Comparison of ENCODE assay signal across 11 cellular contexts in the genomic region with DNA sequence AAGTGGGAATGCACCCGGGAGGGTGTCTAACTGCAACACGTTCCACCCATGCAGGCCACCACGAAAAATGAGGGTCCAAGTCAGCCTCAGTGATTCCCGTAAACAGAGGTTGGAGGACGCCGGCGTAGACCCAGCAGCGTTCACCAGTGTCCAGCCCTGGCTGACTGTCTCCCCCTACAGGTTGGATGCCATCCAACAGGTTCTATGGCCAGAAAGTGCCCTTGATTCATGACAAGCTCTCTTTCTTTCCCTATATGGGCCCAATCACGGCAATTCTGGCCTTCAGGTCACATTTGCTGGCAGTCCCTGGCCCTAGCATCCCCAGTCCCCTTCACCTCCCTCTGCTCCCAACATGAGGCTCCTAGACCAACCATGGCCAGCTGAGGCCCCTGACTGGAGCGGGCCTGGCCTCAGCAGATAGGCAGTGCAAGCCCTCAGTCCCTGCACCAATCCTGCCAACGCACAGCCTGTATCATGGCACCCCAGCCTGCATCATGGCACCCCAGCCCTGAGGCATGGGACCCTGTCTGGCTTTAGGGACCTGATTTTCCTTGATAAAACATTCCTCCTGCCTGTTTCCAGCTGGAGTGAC.
DNase-seq lines count a peak whose midpoint lies in the region; ATAC-seq and TF ChIP-seq lines count a peak whose summit lies in the region.
"Had no signal": no experiment of that assay in that cellular context is flagged by ENCODE, and none has a peak within 500 bp of the region (broad histone marks: within the 10 kb centered on the region; RNA-seq: fewer than 3 reads in every experiment).

No MANE protein-coding gene starts in this region.

- H3K4me3 Mint-ChIP-seq in T-helper 17 cell = no peak overlapping the region
- H3K4me3 Mint-ChIP-seq: central memory CD8-positive, alpha-beta T cell had no signal

- no peak overlapping the region for H3K4me3 ChIP-seq in heart right ventricle
- no peak overlapping the region for H3K4me3 ChIP-seq in right cardiac atrium (ENCODE audit: low read length)
- no peak overlapping the region for H3K4me3 ChIP-seq in upper lobe of right lung
- H3K4me3 ChIP-seq in gastrocnemius medialis = no peak overlapping the region

- no peak overlapping the region for H3K27ac Mint-ChIP-seq in T-helper 17 cell

- no peak for TF ChIP-seq POLR2A in gastrocnemius medialis (IDR thresholded peaks at IDR 0.05)

- H3K4me1 Mint-ChIP-seq in T-helper 17 cell = no peaks in the 10 kb centered on the region
- H3K4me1 Mint-ChIP-seq: central memory CD8-positive, alpha-beta T cell; naive B cell had no signal

- in situ Hi-C loops in gastrocnemius medialis (cut with MboI; ENCODE audit: low sequenced_read_pairs in 4 of 4) = no loop called here

- H3K9me3 ChIP-seq in heart right ventricle = no peaks in the 10 kb centered on the region
- H3K9me3 ChIP-seq in right cardiac atrium (ENCODE audit: control insufficient read depth, low read length) = no peaks in the 10 kb centered on the region
- H3K9me3 ChIP-seq in upper lobe of right lung = no peaks in the 10 kb centered on the region
- H3K9me3 ChIP-seq in T-helper 17 cell (ENCODE audit: control insufficient read depth, low read length, poor library complexity, severe bottlenecking) = no peaks in the 10 kb centered on the region
- H3K9me3 ChIP-seq in gastrocnemius medialis = no peaks in the 10 kb centered on the region

- WGBS in heart right ventricle, 2 donors = 87 to 90% methylated on average over 11 of the region's 11 CpGs
- WGBS in right cardiac atrium = 88% methylated on average over 11 of the region's 11 CpGs

- H3K4me1 ChIP-seq in heart right ventricle = no peaks in the 10 kb centered on the region
- no peaks in the 10 kb centered on the region for H3K4me1 ChIP-seq in right cardiac atrium (ENCODE audit: control insufficient read depth, insufficient read depth, low read length)
- no peaks in the 10 kb centered on the region for H3K4me1 ChIP-seq in upper lobe of right lung
- H3K4me1 ChIP-seq in gastrocnemius medialis = no peaks in the 10 kb centered on the region

- peaks cover 18% of the 10 kb centered on the region for H3K27me3 Mint-ChIP-seq in T-helper 17 cell

- ATAC-seq in heart right ventricle (no peak), right cardiac atrium (no peak), upper lobe of right lung (no peak), GM21381 (IDR thresholded peaks at IDR 0.05; ENCODE audit: unreplicated experiment) (no peak), T-helper 17 cell (no peak), gastrocnemius medialis (no peak)

- no peaks in the 10 kb centered on the region for H3K36me3 Mint-ChIP-seq in T-helper 17 cell (ENCODE audit: low read depth)
- H3K36me3 Mint-ChIP-seq: naive B cell had no signal

- peaks cover 0 to 6% (median 0%) of the 10 kb centered on the region in 7 donors for H3K27me3 ChIP-seq in heart right ventricle
- no peaks in the 10 kb centered on the region for H3K27me3 ChIP-seq in right cardiac atrium (ENCODE audit: control insufficient read depth, insufficient read depth)
- no peaks in the 10 kb centered on the region for H3K27me3 ChIP-seq in upper lobe of right lung
- H3K27me3 ChIP-seq in gastrocnemius medialis = peaks cover 0 to 4% (median 0%) of the 10 kb centered on the region in 3 donors

- DNase-seq in heart right ventricle = no peak
- DNase-seq in right cardiac atrium = no peak
- DNase-seq in RPMI7951 (ENCODE audit: low read depth) = peak; percentile 20
- peak; percentile 79 for DNase-seq in iPS-NIHi11 (ENCODE audit: low spot score)
- DNase-seq in upper lobe of right lung = no peak
- no peak for DNase-seq in T-helper 17 cell
- DNase-seq in gastrocnemius medialis = no peak
- DNase-seq: naive B cell, NCI-H226 had no signal

- H3K36me3 ChIP-seq in heart right ventricle = no peaks in the 10 kb centered on the region
- H3K36me3 ChIP-seq in upper lobe of right lung = no peaks in the 10 kb centered on the region
- H3K36me3 ChIP-seq in gastrocnemius medialis = no peaks in the 10 kb centered on the region

- intact Hi-C loops in heart right ventricle (cut with DNase I) = no loop called here
- intact Hi-C loops in right cardiac atrium (cut with DNase I) = no loop called here
- intact Hi-C loops in upper lobe of right lung (cut with DNase I) = no loop called here
- intact Hi-C loops in gastrocnemius medialis (cut with DNase I; ENCODE audit: low total_unique reads) = no loop called here

- H3K27ac ChIP-seq in heart right ventricle = no peak overlapping the region
- H3K27ac ChIP-seq in right cardiac atrium (ENCODE audit: low read length) = no peak overlapping the region
- no peak overlapping the region for H3K27ac ChIP-seq in upper lobe of right lung
- H3K27ac ChIP-seq in gastrocnemius medialis = no peak overlapping the region

- TF ChIP-seq CTCF in heart right ventricle (IDR thresholded peaks at IDR 0.05) = peak in 5 of 9 donors; percentile 12 to 49 (median 24)
- peak; percentile 27 for TF ChIP-seq CTCF in upper lobe of right lung (IDR thresholded peaks at IDR 0.05)
- TF ChIP-seq CTCF in gastrocnemius medialis (IDR thresholded peaks at IDR 0.05 in 4 of 5, conservative IDR thresholded peaks at IDR 0.05 in 1 of 5) = peak in 1 of 5 experiments; percentile 16

Comparison
In these comparisons a context has a peak if more than half of its experiments do, and no peak if none do; other contexts are left out.
1. DNase-seq: peak in RPMI7951 (single experiment) and iPS-NIHi11 (single experiment); none in heart right ventricle (0 of 2), right cardiac atrium (0 of 3), upper lobe of right lung (single experiment), T-helper 17 cell (0 of 3) and gastrocnemius medialis (0 of 2).